ENCODE assay signal across 29 cellular contexts in genomic region chr5:136907371-136907770, GRCh38.
"Had no signal": no experiment of that assay in that cellular context is flagged by ENCODE, and none has a peak within 500 bp of the region (broad histone marks: within the 10 kb centered on the region; RNA-seq: fewer than 3 reads in every experiment).

No MANE protein-coding gene starts in this region.

- H3K36me3 ChIP-seq: MG63, SJCRH30, WERI-Rb-1 had no signal

- DNase-seq: activated CD4-positive, alpha-beta T cell treated with anti-CD3 and anti-CD28 coated beads for 4 hours; activated CD4-positive, alpha-beta T cell treated with anti-CD3 and anti-CD28 coated beads, Interleukin-2, amount 50 U/mL, for 48 hours; activated CD8-positive, alpha-beta memory T cell treated with anti-CD3 and anti-CD28 coated beads, Interleukin-2, amount 10 ng/mL, durations not matched to agents 7 days and 5 days; activated effector memory CD4-positive, alpha-beta T cell treated with Interleukin-2 at 50 U/mL for 16 hours; activated naive CD4-positive, alpha-beta T cell; activated T-cell treated with anti-CD3 and anti-CD28 coated beads, Interleukin-2, amount 50 U/mL, for 24 hours; aorta; caudate nucleus; MG63; MV-4-11; NCI-H1092 treated with DMSO at 0.1 percent for 48 hours; NCI-H1436; NCI-H1694 treated with DMSO at 0.1 percent for 48 hours; NCI-H2029 treated with DMSO at 0.1 percent for 48 hours; NCI-H345; NCI-H510A treated with DMSO at 0.1 percent for 48 hours; NCI-H69; OCI-M1; RPMI8226; SJCRH30; SK-N-SH; T-helper 1 cell; WERI-Rb-1 had no signal

- H3K4me3 ChIP-seq: breast epithelium, MG63, SJCRH30 had no signal

- H3K9me3 Mint-ChIP-seq: activated T-helper 1 cell treated with anti-CD3 and anti-CD28 coated beads, Interleukin-12 subunit alpha, Interleukin-12 subunit beta, Interleukin-2, Interleukin-4 antibody, amounts not matched to agents 30 ng/mL and 10 ng/mL and 1 ng/mL, durations not matched to agents 14 hours and 24 hours and 36 hours had no signal

- H3K27ac Mint-ChIP-seq: activated CD8-positive, alpha-beta memory T cell treated with anti-CD3 and anti-CD28 coated beads, Interleukin-2, amount 10 ng/mL, durations not matched to agents 7 days and 5 days; activated naive CD4-positive, alpha-beta T cell treated with anti-CD3 and anti-CD28 coated beads, Interleukin-2, amount 50 U/mL, for 24 hours; activated T-cell treated with anti-CD3 and anti-CD28 coated beads, Interleukin-2, amount 50 U/mL, for 24 hours; activated T-helper 1 cell treated with anti-CD3 and anti-CD28 coated beads, Interleukin-12 subunit alpha, Interleukin-12 subunit beta, Interleukin-2, Interleukin-4 antibody, amounts not matched to agents 30 ng/mL and 10 ng/mL and 1 ng/mL, durations not matched to agents 14 hours and 24 hours and 36 hours had no signal

- H3K9me3 ChIP-seq: breast epithelium, MG63, SJCRH30, SK-N-SH had no signal

- H3K4me3 Mint-ChIP-seq: activated CD8-positive, alpha-beta memory T cell treated with anti-CD3 and anti-CD28 coated beads, Interleukin-2, amount 10 ng/mL, durations not matched to agents 7 days and 5 days; activated naive CD4-positive, alpha-beta T cell treated with anti-CD3 and anti-CD28 coated beads, Interleukin-2, amount 50 U/mL, for 24 hours; activated T-cell treated with anti-CD3 and anti-CD28 coated beads, Interleukin-2, amount 50 U/mL, for 24 hours; activated T-helper 1 cell treated with anti-CD3 and anti-CD28 coated beads, Interleukin-12 subunit alpha, Interleukin-12 subunit beta, Interleukin-2, Interleukin-4 antibody, amounts not matched to agents 30 ng/mL and 10 ng/mL and 1 ng/mL, durations not matched to agents 14 hours and 24 hours and 36 hours had no signal

- H3K27ac ChIP-seq: breast epithelium, SJCRH30, WERI-Rb-1 had no signal

- H3K4me1 ChIP-seq: breast epithelium, SJCRH30 had no signal

- ATAC-seq: activated CD4-positive, CD25-positive, alpha-beta regulatory T cell treated with anti-CD3 and anti-CD28 coated beads, Interleukin-2, amount 50 U/mL, for 24 hours; activated CD8-positive, alpha-beta memory T cell treated with anti-CD3 and anti-CD28 coated beads, Interleukin-2, amount 10 ng/mL, durations not matched to agents 7 days and 5 days; Panc1; Right ventricle myocardium inferior had no signal

- H3K27me3 Mint-ChIP-seq: activated CD8-positive, alpha-beta memory T cell treated with anti-CD3 and anti-CD28 coated beads, Interleukin-2, amount 10 ng/mL, durations not matched to agents 7 days and 5 days; activated naive CD4-positive, alpha-beta T cell treated with anti-CD3 and anti-CD28 coated beads, Interleukin-2, amount 50 U/mL, for 24 hours; activated T-cell treated with anti-CD3 and anti-CD28 coated beads, Interleukin-2, amount 50 U/mL, for 24 hours had no signal

- H3K27me3 ChIP-seq: breast epithelium had no signal

- H3K4me1 Mint-ChIP-seq: activated CD8-positive, alpha-beta memory T cell treated with anti-CD3 and anti-CD28 coated beads, Interleukin-2, amount 10 ng/mL, durations not matched to agents 7 days and 5 days; activated naive CD4-positive, alpha-beta T cell treated with anti-CD3 and anti-CD28 coated beads, Interleukin-2, amount 50 U/mL, for 24 hours had no signal

- H3K36me3 Mint-ChIP-seq: activated CD8-positive, alpha-beta memory T cell treated with anti-CD3 and anti-CD28 coated beads, Interleukin-2, amount 10 ng/mL, durations not matched to agents 7 days and 5 days; activated naive CD4-positive, alpha-beta T cell treated with anti-CD3 and anti-CD28 coated beads, Interleukin-2, amount 50 U/mL, for 24 hours had no signal
